In genomic region chr6:90610291-90610670, GRCh38 we compare ENCODE assay signal across 9 cellular contexts. TPM values are rescaled to one million over a fixed set of nuclear protein-coding genes. Genes with fewer than 3 reads are reported as not detected.
DNase-seq lines count a peak whose midpoint lies in the region; ATAC-seq and TF ChIP-seq lines count a peak whose summit lies in the region.
"Had no signal": no experiment of that assay in that cellular context is flagged by ENCODE, and none has a peak within 500 bp of the region (broad histone marks: within the 10 kb centered on the region; RNA-seq: fewer than 3 reads in every experiment).

No MANE protein-coding gene starts in this region.

- peaks cover 7 to 8% of the 10 kb centered on the region in 2 donors for H3K4me1 ChIP-seq in thyroid gland
- no peaks in the 10 kb centered on the region for H3K4me1 ChIP-seq in SJCRH30

- peak overlapping the region; percentile 52 for H3K4me3 ChIP-seq in kidney epithelial cell (ENCODE audit: low read depth, low read length)
- peak overlapping the region in 2 of 3 donors; percentile 24 to 36 for H3K4me3 ChIP-seq in thyroid gland (replicated peaks in 1 of 3)
- no peak overlapping the region; the same call in 1 of the 2 replicates for H3K4me3 ChIP-seq in SJCRH30

- no peaks in the 10 kb centered on the region for H3K36me3 ChIP-seq in kidney epithelial cell (ENCODE audit: control insufficient read depth, insufficient read depth, low read length)
- no peaks in the 10 kb centered on the region for H3K36me3 ChIP-seq in thyroid gland
- H3K36me3 ChIP-seq in SJCRH30: no peaks in the 10 kb centered on the region

- intact Hi-C loops in thyroid gland (cut with DNase I): no loop called here

- H3K9me3 Mint-ChIP-seq in brain: peaks cover 0 to 4% (median 0%) of the 10 kb centered on the region in 5 experiments

- H3K27me3 ChIP-seq in kidney epithelial cell (ENCODE audit: control insufficient read depth, insufficient read depth, low read length): peaks cover 16% of the 10 kb centered on the region
- peaks cover 14% of the 10 kb centered on the region for H3K27me3 ChIP-seq in thyroid gland
- H3K27me3 ChIP-seq in SJCRH30: no peaks in the 10 kb centered on the region

- peak in 9 of 14 donors; percentile 8 to 67 (median 25) for DNase-seq in C1 segment of cervical spinal cord (lab: John Stamatoyannopoulos, UW)
- DNase-seq in kidney epithelial cell (ENCODE audit: low read depth): no peak
- DNase-seq in thyroid gland: no peak
- DNase-seq in SJCRH30: no peak
- no peak for DNase-seq in NOMO-1 treated with dmso at 0.1 percent for 144 hours (lab: John Stamatoyannopoulos, UW; ENCODE audit: unreplicated experiment)

- no peak for TF ChIP-seq CTCF in brain (conservative IDR thresholded peaks at IDR 0.05)
- no peak for TF ChIP-seq CTCF in kidney epithelial cell (IDR thresholded peaks at IDR 0.05; ENCODE audit: insufficient read depth, low read length, poor library complexity, severe bottlenecking)
- no peak for TF ChIP-seq CTCF in thyroid gland (IDR thresholded peaks at IDR 0.05)

- H3K9me3 ChIP-seq in thyroid gland: no peaks in the 10 kb centered on the region
- no peaks in the 10 kb centered on the region for H3K9me3 ChIP-seq in SJCRH30 (replicated peaks)

- no peak overlapping the region for H3K27ac ChIP-seq in thyroid gland
- no peak overlapping the region for H3K27ac ChIP-seq in SJCRH30
- H3K27ac ChIP-seq: HL-60 had no signal

- TF ChIP-seq POLR2A in thyroid gland (IDR thresholded peaks at IDR 0.05): no peak

- H3K4me3 Mint-ChIP-seq in brain: peak overlapping the region; percentile 85 to 89 (median 88)

- H3K4me1 Mint-ChIP-seq in brain: peaks cover 28% of the 10 kb centered on the region

- peaks cover 63% of the 10 kb centered on the region for H3K27me3 Mint-ChIP-seq in brain

- peak overlapping the region; percentile 48 to 91 (median 88) for H3K27ac Mint-ChIP-seq in brain

- 11 to 13% methylated on average over 19 of the region's 19 CpGs for WGBS in thyroid gland, 2 donors

- peak; percentile 21 for ATAC-seq in HG03439 (IDR thresholded peaks at IDR 0.05; ENCODE audit: unreplicated experiment)
- no peak for ATAC-seq in HG03432 (IDR thresholded peaks at IDR 0.05; ENCODE audit: unreplicated experiment)

- no peaks in the 10 kb centered on the region for H3K36me3 Mint-ChIP-seq in brain

RNA-seq across cellular contexts. Expression of gene MAP3K7, which starts 23.4 kb away (rescaled TPM):
- 13.4 TPM for polyA plus RNA-seq in brain (ENCODE audit: insufficient read depth, low read depth, low replicate concordance)
- total RNA-seq in kidney epithelial cell: 22.6 and 26.5 TPM in 2 replicates
- total RNA-seq in thyroid gland: 10 to 100 TPM; 31.5 to 50.3 (median 33.6) TPM
- 54.4 and 61.0 TPM in 2 replicates for total RNA-seq in SJCRH30 (2014; rRNA removed; shearing (Covaris generic))

Comparison
In these comparisons a context has a peak if more than half of its experiments do, and no peak if none do; other contexts are left out.
1. DNase-seq: peak in C1 segment of cervical spinal cord (9 of 14); none in kidney epithelial cell (single experiment), thyroid gland (0 of 2), SJCRH30 (0 of 2) and NOMO-1 treated with dmso at 0.1 percent for 144 hours (single experiment).